Comparison of ENCODE assay signal across 8 cellular contexts in genomic region chr11:64688534-64688982, GRCh38.
DNase-seq lines count a peak whose midpoint lies in the region; ATAC-seq lines count a peak whose summit lies in the region.

No MANE protein-coding gene starts in this region.

- H3K9me3 Mint-ChIP-seq in memory B cell = no peaks in the 10 kb centered on the region

- DNase-seq in AG08395 (ENCODE audit: low spot score) (peak; percentile 88), HUDEP-2 (lab: John Stamatoyannopoulos, UW; ENCODE audit: unreplicated experiment in 76 of 76) (peak in 68 of 76 experiments; percentile 14 to 84 (median 64)), memory B cell (ENCODE audit: low spot score in 2 of 2) (peak; percentile 91 to 96)
- DNase-seq in NK-92 treated with Interleukin-12 subunit alpha and Interleukin-12 subunit beta, amount 100 ng/mL, for 24 hours (lab: John Stamatoyannopoulos, UW) = peak; percentile 74
- DNase-seq in activated CD8-positive, alpha-beta memory T cell treated with anti-CD3 and anti-CD28 coated beads for 1 hour (ENCODE audit: extremely low read depth in 1 of 2, low read depth in 1 of 2) = peak; percentile 81 to 90
- DNase-seq in effector CD8-positive, alpha-beta T cell (lab: John Stamatoyannopoulos, UW) = peak; percentile 91
- DNase-seq in stimulated activated CD4-positive, alpha-beta T cell treated with anti-CD3 and anti-CD28 coated beads, TNF-alpha, amount 100 ng/mL, for 48 hours (ENCODE audit: low read depth in 3 of 3) = peak; percentile 81 to 96 (median 88)

- no peak overlapping the region for H3K27ac Mint-ChIP-seq in memory B cell

- H3K27me3 Mint-ChIP-seq in memory B cell = peaks cover 10% of the 10 kb centered on the region

- ATAC-seq in GM19043 (IDR thresholded peaks at IDR 0.05; ENCODE audit: low read depth, unreplicated experiment) (peak; percentile 72), memory B cell (ENCODE audit: low read depth) (peak; percentile 98)

- H3K36me3 Mint-ChIP-seq in memory B cell = no peaks in the 10 kb centered on the region

- peak overlapping the region; percentile 43 for H3K4me3 Mint-ChIP-seq in memory B cell

- H3K4me1 Mint-ChIP-seq in memory B cell = peaks cover 16% of the 10 kb centered on the region

Comparison
In these comparisons a context has a peak if more than half of its experiments do, and no peak if none do; other contexts are left out.
1. Peak in every context shown above with its lines: DNase-seq and ATAC-seq.